In genomic region chr9:136204838-136205706, GRCh38 we compare ENCODE assay signal across 13 cellular contexts. TPM values are rescaled to one million over a fixed set of nuclear protein-coding genes. Genes with fewer than 3 reads are reported as not detected.
A peak's percentile ranks its signal among the peaks of the same experiment; 100 is the strongest.
DNase-seq lines count a peak whose midpoint lies in the region; ATAC-seq and TF ChIP-seq lines count a peak whose summit lies in the region.
"Had no signal": no experiment of that assay in that cellular context is flagged by ENCODE, and none has a peak within 500 bp of the region (broad histone marks: within the 10 kb centered on the region; RNA-seq: fewer than 3 reads in every experiment).

Gene LHX3 (minus strand): TSS chr9:136205128. CDS start chr9:136205012, 116 bp downstream.

- no peaks in the 10 kb centered on the region for H3K4me1 ChIP-seq in hepatocyte (ENCODE audit: insufficient read depth)
- H3K4me1 ChIP-seq in tibial artery, result peaks cover 0 to 13% (median 0%) of the 10 kb centered on the region in 4 donors

- H3K4me1 Mint-ChIP-seq in activated naive CD4-positive, alpha-beta T cell treated with anti-CD3 and anti-CD28 coated beads for 36 hours (ENCODE audit: low read depth), result peaks cover 2% of the 10 kb centered on the region
- no peaks in the 10 kb centered on the region for H3K4me1 Mint-ChIP-seq in WTC11
- peaks cover 6% of the 10 kb centered on the region for H3K4me1 Mint-ChIP-seq in stimulated activated naive CD8-positive, alpha-beta T cell treated with anti-CD3 and anti-CD28 coated beads, Interleukin-15, amount 100 ng/mL, for 72 hours

- no peaks in the 10 kb centered on the region for H3K79me2 ChIP-seq in hepatocyte

- intact Hi-C loops in activated naive CD4-positive, alpha-beta T cell treated with anti-CD3 and anti-CD28 coated beads for 36 hours (cut with micrococcal nuclease), result no loop called here
- intact Hi-C loops in tibial artery (cut with DNase I; ENCODE audit: low total_unique reads), result no loop called here

- WGBS in hepatocyte (ENCODE audit: low lambda C conversion rate, missing lambda C conversion rate), result 28% methylated on average over 31 of the region's 70 CpGs

- H3K27me3 Mint-ChIP-seq in activated naive CD4-positive, alpha-beta T cell treated with anti-CD3 and anti-CD28 coated beads for 36 hours (ENCODE audit: low read depth), result peaks cover 26% of the 10 kb centered on the region
- H3K27me3 Mint-ChIP-seq in WTC11 (ENCODE audit: low read depth), result peaks cover 62% of the 10 kb centered on the region
- peaks cover 62% of the 10 kb centered on the region for H3K27me3 Mint-ChIP-seq in stimulated activated naive CD8-positive, alpha-beta T cell treated with anti-CD3 and anti-CD28 coated beads, Interleukin-15, amount 100 ng/mL, for 72 hours

- POLR2A ChIA-PET in WTC11 (lab: Charles Lee), result no interaction called here

- ATAC-seq in WTC11 (peak; percentile 36), GM21390 (IDR thresholded peaks at IDR 0.05; ENCODE audit: unreplicated experiment) (no peak)
- ATAC-seq in stimulated activated naive CD8-positive, alpha-beta T cell treated with anti-CD3 and anti-CD28 coated beads, Interleukin-15, amount 100 ng/mL, for 72 hours, result peak; percentile 50

- H3K9me3 ChIP-seq in hepatocyte (ENCODE audit: low read depth), result no peaks in the 10 kb centered on the region
- H3K9me3 ChIP-seq in tibial artery, result no peaks in the 10 kb centered on the region
- H3K9me3 ChIP-seq: Caco-2, ovary had no signal

- H3K9me3 Mint-ChIP-seq in activated naive CD4-positive, alpha-beta T cell treated with anti-CD3 and anti-CD28 coated beads for 36 hours, result no peaks in the 10 kb centered on the region
- H3K9me3 Mint-ChIP-seq in WTC11, result no peaks in the 10 kb centered on the region
- H3K9me3 Mint-ChIP-seq in stimulated activated naive CD8-positive, alpha-beta T cell treated with anti-CD3 and anti-CD28 coated beads, Interleukin-15, amount 100 ng/mL, for 72 hours, result no peaks in the 10 kb centered on the region

- no peaks in the 10 kb centered on the region for H3K36me3 ChIP-seq in hepatocyte (replicated peaks; ENCODE audit: insufficient read depth, low read depth)
- peaks cover 0 to 26% (median 11%) of the 10 kb centered on the region in 3 donors for H3K36me3 ChIP-seq in tibial artery
- H3K36me3 ChIP-seq: ovary had no signal

- no peak within 1 kb of the TSS for H3K27ac Mint-ChIP-seq in activated naive CD4-positive, alpha-beta T cell treated with anti-CD3 and anti-CD28 coated beads for 36 hours
- no peak within 1 kb of the TSS for H3K27ac Mint-ChIP-seq in WTC11
- peak within 1 kb of the TSS in 1 of 2 donors; percentile 19 for H3K27ac Mint-ChIP-seq in stimulated activated naive CD8-positive, alpha-beta T cell treated with anti-CD3 and anti-CD28 coated beads, Interleukin-15, amount 100 ng/mL, for 72 hours

- H3K27me3 ChIP-seq in hepatocyte, result peaks cover 51% of the 10 kb centered on the region
- H3K27me3 ChIP-seq in tibial artery, result peaks cover 4 to 59% of the 10 kb centered on the region in 2 donors

- H3K9me2 ChIP-seq in hepatocyte (replicated peaks; ENCODE audit: insufficient read depth), result no peaks in the 10 kb centered on the region

- DNase-seq in activated naive CD4-positive, alpha-beta T cell treated with anti-CD3 and anti-CD28 coated beads for 36 hours, result peak; percentile 15
- DNase-seq in activated naive CD4-positive, alpha-beta T cell treated with Interleukin-2 at 50 U/mL for 16 hours, result no peak
- DNase-seq in WTC11 (ENCODE audit: low spot score) (peak; percentile 69), hepatocyte (ENCODE audit: low spot score) (peak; percentile 76), tibial artery (no peak), NCI-H748 treated with DMSO at 0.1 percent for 48 hours (lab: John Stamatoyannopoulos, UW) (no peak)
- no peak for DNase-seq in stimulated activated naive CD8-positive, alpha-beta T cell treated with anti-CD3 and anti-CD28 coated beads, Interleukin-15, amount 100 ng/mL, for 72 hours
- DNase-seq: Caco-2, NCI-H226 had no signal

- H3K36me3 Mint-ChIP-seq in activated naive CD4-positive, alpha-beta T cell treated with anti-CD3 and anti-CD28 coated beads for 36 hours (ENCODE audit: low read depth), result peaks cover 15% of the 10 kb centered on the region
- H3K36me3 Mint-ChIP-seq in WTC11, result peaks cover 9% of the 10 kb centered on the region; the same call in 1 of the 2 replicates

- H2AFZ ChIP-seq in hepatocyte, result no peak within 1 kb of the TSS

- H3K4me3 ChIP-seq in hepatocyte (no peak within 1 kb of the TSS), tibial artery (no peak within 1 kb of the TSS)
- H3K4me3 ChIP-seq: ovary had no signal

- H4K20me1 ChIP-seq in hepatocyte (ENCODE audit: insufficient read depth, poor library complexity, severe bottlenecking), result peaks cover 12% of the 10 kb centered on the region

- CTCF ChIA-PET in activated naive CD4-positive, alpha-beta T cell treated with anti-CD3 and anti-CD28 coated beads for 36 hours (lab: Charles Lee), result interaction anchor here (1.2 kb wide), 1 partner anchor 12 kb away, joined by 3 read pairs; no protein-coding TSS in a partner anchor
- CTCF ChIA-PET in WTC11 (lab: Charles Lee), result interaction anchor here (0.7 to 4.4 kb wide), 6 partner anchors 8 to 134 kb away, joined by 3 to 24 read pairs (median 4); no protein-coding TSS in a partner anchor

- no peak within 1 kb of the TSS for H3K4me3 Mint-ChIP-seq in activated naive CD4-positive, alpha-beta T cell treated with anti-CD3 and anti-CD28 coated beads for 36 hours
- no peak within 1 kb of the TSS; the same call in 1 of the 2 replicates for H3K4me3 Mint-ChIP-seq in WTC11
- no peak within 1 kb of the TSS for H3K4me3 Mint-ChIP-seq in stimulated activated naive CD8-positive, alpha-beta T cell treated with anti-CD3 and anti-CD28 coated beads, Interleukin-15, amount 100 ng/mL, for 72 hours

- H3K27ac ChIP-seq in hepatocyte (no peak within 1 kb of the TSS), tibial artery (no peak within 1 kb of the TSS)
- H3K27ac ChIP-seq: ovary had no signal

- H3K4me2 ChIP-seq in hepatocyte, result peak within 1 kb of the TSS; percentile 53

- TF ChIP-seq CTCF in WTC11 (IDR thresholded peaks at IDR 0.05) (no peak), hepatocyte (IDR thresholded peaks at IDR 0.05; ENCODE audit: poor library complexity) (no peak), tibial artery (IDR thresholded peaks at IDR 0.05) (no peak)

TF ChIP-seq in WTC11, 78 proteins besides CTCF, POLR2A, EP300 and RAD21 (continues in another document):
- no peak for TF ChIP-seq ZNF281 (CRISPR knock-in tag; IDR thresholded peaks at IDR 0.05)
- TF ChIP-seq ATF2 (CRISPR knock-in tag; IDR thresholded peaks at IDR 0.05; ENCODE audit: borderline replicate concordance, low read depth), result no peak
- TF ChIP-seq ZNF317 (CRISPR knock-in tag; IDR thresholded peaks at IDR 0.05; ENCODE audit: borderline replicate concordance, low read depth), result no peak
- TF ChIP-seq E2F4 (CRISPR knock-in tag; IDR thresholded peaks at IDR 0.05; ENCODE audit: borderline replicate concordance, low read depth), result peak; percentile 86
- peak; percentile 85; the same call in 1 of the 2 replicates for TF ChIP-seq KAT7 (CRISPR knock-in tag; IDR thresholded peaks at IDR 0.05; ENCODE audit: borderline replicate concordance)
- TF ChIP-seq IRF2 (CRISPR knock-in tag; IDR thresholded peaks at IDR 0.05; ENCODE audit: borderline replicate concordance, low read depth), result 0 out of 2 replicates have a peak, but pooled peaks have one; percentile 45
- TF ChIP-seq ZNF232 (CRISPR knock-in tag; IDR thresholded peaks at IDR 0.05), result peak; percentile 70; the same call in 1 of the 2 replicates
- TF ChIP-seq NFATC4 (CRISPR knock-in tag; IDR thresholded peaks at IDR 0.05), result no peak
- peak; percentile 95 for TF ChIP-seq FOXP1 (CRISPR knock-in tag; IDR thresholded peaks at IDR 0.05; ENCODE audit: borderline replicate concordance)
- TF ChIP-seq FOXK1 (CRISPR knock-in tag; IDR thresholded peaks at IDR 0.05), result 0 out of 2 replicates have a peak, but pooled peaks have one; percentile 42

RNA-seq across cellular contexts. Expression of gene LHX3, which starts in this region (rescaled TPM):
- total RNA-seq in activated naive CD4-positive, alpha-beta T cell treated with anti-CD3 and anti-CD28 coated beads for 36 hours, result not detected
- total RNA-seq in WTC11 (2021), result 0.11 TPM in 1 of 3 replicates, not detected in the others
- not detected in 2 replicates for total RNA-seq in hepatocyte
- polyA plus RNA-seq in hepatocyte, result not detected in 2 replicates
- total RNA-seq: glomerular endothelial cell; ovary; T-helper 2 cell treated with Interferon-gamma antibody and Interleukin-4, amounts not matched to agents 100 ng/mL and 5 ng/mL, for 36 hours had no signal
- polyA plus RNA-seq: ovary had no signal

Comparison
In these comparisons a context has a peak if more than half of its experiments do, and no peak if none do; other contexts are left out.
1. Peak in DNase-seq in activated naive CD4-positive, alpha-beta T cell treated with anti-CD3 and anti-CD28 coated beads for 36 hours; RNA of the gene not detected or under 1 TPM.
2. Peak in DNase-seq and ATAC-seq in WTC11; RNA of the gene not detected or under 1 TPM.
3. Peak in DNase-seq and H3K4me2 ChIP-seq in hepatocyte; RNA of the gene not detected or under 1 TPM.